ENCODE assay signal across 9 cellular contexts in genomic region chr2:238230699-238231098, GRCh38. TPM values are rescaled to one million over a fixed set of nuclear protein-coding genes. Genes with fewer than 3 reads are reported as not detected.
DNase-seq lines count a peak whose midpoint lies in the region; FAIRE-seq and TF ChIP-seq lines count a peak whose summit lies in the region.
"Had no signal": no experiment of that assay in that cellular context is flagged by ENCODE, and none has a peak within 500 bp of the region (broad histone marks: within the 10 kb centered on the region; RNA-seq: fewer than 3 reads in every experiment).

No MANE protein-coding gene starts in this region.

- H2BK5ac ChIP-seq in H1 (ENCODE audit: low read depth, low read length), result no peak overlapping the region

- H3K9ac ChIP-seq in BLaER1, result peak overlapping the region; percentile 83
- no peak overlapping the region for H3K9ac ChIP-seq in H1 (replicated peaks in 1 of 4; ENCODE audit: extremely low read depth in 1 of 4, low read depth in 3 of 4, low read length in 3 of 4)

- whole genome bisulfite sequencing in H1 (ENCODE audit: extremely low coverage in 1 of 2, insufficient coverage in 1 of 2, insufficient read length in 1 of 2, insufficient replicate concordance in 2 of 2, low coverage in 1 of 2, low lambda C conversion rate in 2 of 2, missing lambda C conversion rate in 1 of 2), 2 experiments, result 64% methylated on average over 5 of the region's 5 CpGs; no CpG with 5 or more reads in 1 of the 2 experiments

- intact Hi-C loops in posterior cingulate gyrus (cut with DNase I), result no loop called here

- H3K4me1 Mint-ChIP-seq in IgD-negative memory B cell, result peaks cover 5 to 13% (median 7%) of the 10 kb centered on the region in 3 donors
- peaks cover 36% of the 10 kb centered on the region for H3K4me1 Mint-ChIP-seq in neural crest cell

- TF ChIP-seq POLR2A in H1 (IDR thresholded peaks at IDR 0.05; ENCODE audit: control extremely low read depth in 1 of 2, low read depth in 2 of 2, low read length in 2 of 2), result no peak

- no peak for TF ChIP-seq RAD21 in H1 (IDR thresholded peaks at IDR 0.05 in 1 of 2, conservative IDR thresholded peaks at IDR 0.05 in 1 of 2; ENCODE audit: low read depth in 2 of 2, low read length in 2 of 2)

- no peak overlapping the region for H2BK12ac ChIP-seq in H1 (ENCODE audit: low read depth, low read length)

- H2AK5ac ChIP-seq in H1 (ENCODE audit: low read depth, low read length), result no peak overlapping the region

- H2BK120ac ChIP-seq in H1 (replicated peaks; ENCODE audit: low read depth, low read length), result no peak overlapping the region

- peaks cover 11% of the 10 kb centered on the region; the same call in 1 of the 2 replicates for H3K23me2 ChIP-seq in H1 (ENCODE audit: low read depth, low read length)

- POLR2A ChIA-PET in H1 (lab: Charles Lee; ENCODE audit: partially characterized antibody), result interaction anchor here (1.1 to 1.4 kb wide), 2 partner anchors 9 to 12 kb away, joined by 4 to 13 read pairs; partner anchors contain the start of gene HES6

- H4K5ac ChIP-seq in H1 (ENCODE audit: insufficient read length, low read depth, low read length), result no peak overlapping the region

- CTCF ChIA-PET in H1 (lab: Charles Lee; ENCODE audit: partially characterized antibody), result interaction anchor here (1.2 kb wide), 1 partner anchor 24 kb away, joined by 4 read pairs; no protein-coding TSS in a partner anchor

- no peak overlapping the region for H2AFZ ChIP-seq in H1 (ENCODE audit: low read length)

- H3K56ac ChIP-seq in H1 (replicated peaks; ENCODE audit: insufficient read length, low read depth, low read length), result no peak overlapping the region

- H3K4me3 Mint-ChIP-seq in IgD-negative memory B cell (peak overlapping the region in 3 of 4 donors; percentile 46 to 94 (median 87)), neural crest cell (peak overlapping the region; percentile 51)

- H3K4me1 ChIP-seq in BLaER1, result peaks cover 49% of the 10 kb centered on the region
- H3K4me1 ChIP-seq in H1 (replicated peaks in 1 of 4; ENCODE audit: control insufficient read depth in 3 of 4, insufficient read depth in 4 of 4, low read length in 3 of 4), result peaks cover 0 to 7% (median 5%) of the 10 kb centered on the region in 4 experiments; a peak in 5 of 7 replicates

- peaks cover 32% of the 10 kb centered on the region for H3K36me3 ChIP-seq in BLaER1
- H3K36me3 ChIP-seq in H1 (ENCODE audit: control insufficient read depth in 2 of 4, insufficient read depth in 4 of 4, low read length in 3 of 4), result no peaks in the 10 kb centered on the region

- no peak overlapping the region for H2BK20ac ChIP-seq in H1 (ENCODE audit: low read length)

- no peak overlapping the region for H2BK15ac ChIP-seq in H1 (ENCODE audit: low read length)

- no peaks in the 10 kb centered on the region for H3K9me3 ChIP-seq in BLaER1
- H3K9me3 ChIP-seq in H1 (ENCODE audit: insufficient read depth in 2 of 2, low read depth in 1 of 2, low read length in 1 of 2), result no peaks in the 10 kb centered on the region

- TF ChIP-seq CTCF in H1 (IDR thresholded peaks at IDR 0.05; ENCODE audit: control extremely low read depth in 1 of 3, insufficient read depth in 1 of 3, low read depth in 1 of 3, low read length in 3 of 3), result no peak
- no peak for TF ChIP-seq CTCF in neural crest cell (conservative IDR thresholded peaks at IDR 0.05)

- no peak overlapping the region for H4K8ac ChIP-seq in H1 (ENCODE audit: extremely low read depth, insufficient read depth, low read length)

- H3K79me2 ChIP-seq in H1 (ENCODE audit: control insufficient read depth in 1 of 2, insufficient read depth in 2 of 2, low read length in 2 of 2), result no peaks in the 10 kb centered on the region

- H3K4me3 ChIP-seq in BLaER1 (peak overlapping the region; percentile 79), H1 (ENCODE audit: extremely low read depth in 1 of 4, insufficient read depth in 2 of 4, low read depth in 3 of 4, low read length in 4 of 4) (peak overlapping the region; percentile 47 to 71 (median 54); a peak in 7 of 8 replicates)

- no peak overlapping the region for H3K18ac ChIP-seq in H1 (ENCODE audit: extremely low read depth, low read length)

- H4K91ac ChIP-seq in H1 (replicated peaks; ENCODE audit: insufficient read length, low read length), result no peak overlapping the region

- H3K4me2 ChIP-seq in BLaER1 (peak overlapping the region; percentile 94), H1 (ENCODE audit: insufficient read depth in 1 of 2, low read depth in 2 of 2, low read length in 2 of 2) (peak overlapping the region; percentile 89 to 99)

- 0 out of 2 replicates have a peak, but pooled peaks cover 9% of the 10 kb centered on the region for H4K20me1 ChIP-seq in BLaER1
- H4K20me1 ChIP-seq in H1 (replicated peaks in 1 of 2; ENCODE audit: control insufficient read depth in 1 of 2, insufficient read depth in 2 of 2, low read length in 2 of 2), result peaks cover 0 to 2% of the 10 kb centered on the region in 2 experiments

- H3K36me3 Mint-ChIP-seq in IgD-negative memory B cell, result peaks cover 6% of the 10 kb centered on the region
- peaks cover 5% of the 10 kb centered on the region for H3K36me3 Mint-ChIP-seq in neural crest cell (ENCODE audit: low read depth)

- H3K9me3 Mint-ChIP-seq in IgD-negative memory B cell (no peaks in the 10 kb centered on the region), neural crest cell (peaks cover 6% of the 10 kb centered on the region)

- no peak for DNase-seq in H1 (ENCODE audit: low read depth in 1 of 2, low spot score in 2 of 2)
- no peak for DNase-seq in neural crest cell (ENCODE audit: low read depth, low spot score)
- DNase-seq in posterior cingulate gyrus, result no peak
- no peak for DNase-seq in SHP77 (lab: John Stamatoyannopoulos, UW)
- no peak for DNase-seq in medulla oblongata (ENCODE audit: extremely low spot score)
- no peak for DNase-seq in Kasumi-1 (lab: John Stamatoyannopoulos, UW)
- DNase-seq: NCI-H446 treated with DMSO at 0.1 percent for 48 hours had no signal

- H3K27ac ChIP-seq in BLaER1 (peak overlapping the region; percentile 80), H1 (ENCODE audit: low read depth, low read length) (no peak overlapping the region)

- H3K79me1 ChIP-seq in H1 (ENCODE audit: low read depth, low read length), result no peaks in the 10 kb centered on the region

- H3K27ac Mint-ChIP-seq in IgD-negative memory B cell, result no peak overlapping the region
- H3K27ac Mint-ChIP-seq in neural crest cell (ENCODE audit: unreplicated experiment), result no peak overlapping the region

- peaks cover 10% of the 10 kb centered on the region for H3K27me3 Mint-ChIP-seq in IgD-negative memory B cell
- H3K27me3 Mint-ChIP-seq in neural crest cell (ENCODE audit: low read depth), result peaks cover 9% of the 10 kb centered on the region

- no peak for FAIRE-seq in H1 (lab: Jason Lieb, UNC)

- no peak for TF ChIP-seq EP300 in H1 (IDR thresholded peaks at IDR 0.05; ENCODE audit: borderline replicate concordance in 1 of 2, low read depth in 2 of 2, low read length in 2 of 2)

- no peak overlapping the region for H3K4ac ChIP-seq in H1 (replicated peaks; ENCODE audit: insufficient read length, low read depth, low read length)

- no peak overlapping the region for H3K14ac ChIP-seq in H1 (ENCODE audit: insufficient read length)

- H3K23ac ChIP-seq in H1 (ENCODE audit: insufficient read length), result no peak overlapping the region

- H3K27me3 ChIP-seq in BLaER1, result no peaks in the 10 kb centered on the region
- H3K27me3 ChIP-seq in H1 (replicated peaks in 1 of 4; ENCODE audit: control insufficient read depth in 3 of 4, extremely low read depth in 1 of 4, insufficient read depth in 3 of 4, low read length in 3 of 4), result peaks cover 6 to 32% (median 24%) of the 10 kb centered on the region in 4 experiments

RNA-seq across cellular contexts. Expression of gene HES6, which starts 9.1 kb away (rescaled TPM):
- polyA plus RNA-seq in IgD-negative memory B cell (3.3 TPM), H1 (2011; rRNA removed) (32.6 and 58.9 TPM in 2 replicates)
- 35.2 and 36.3 TPM in 2 replicates for total RNA-seq in H1 (2021; fragmentation: NEBNext Ultra II Directional; extraction: Animal tissue kit (Norgen Biotek cat#: 25700))
- polyA plus RNA-seq in H1 (2011; cell fraction: cytosol; rRNA removed), result 46.1 TPM
- 114 TPM for polyA plus RNA-seq in H1 (2011; cell fraction: nucleus; rRNA removed)
- polyA plus RNA-seq in H1 (2012, experiment 1 of 2), result 23.0 to 32.3 TPM (median 28.2 TPM) in 4 replicates
- polyA plus RNA-seq in H1 (2012, experiment 2 of 2), result 22.4 TPM
- polyA plus RNA-seq in H1 (2013, experiment 1 of 2), result 34.8 TPM
- 33.0 TPM for polyA plus RNA-seq in H1 (2013, experiment 2 of 2)
- 2.3 and 2.4 TPM in 2 replicates for polyA minus RNA-seq in H1 (2011; rRNA and poly(A)+ RNA removed)
- polyA minus RNA-seq in H1 (2011; cell fraction: cytosol; rRNA and poly(A)+ RNA removed), result 13.8 TPM
- 35.0 TPM for polyA minus RNA-seq in H1 (2011; cell fraction: nucleus; rRNA and poly(A)+ RNA removed)
- total RNA-seq in neural crest cell, result 143 and 152 TPM in 2 replicates

RNA-seq across cellular contexts. Expression of gene ILKAP, which starts 27.2 kb away (rescaled TPM):
- polyA plus RNA-seq in IgD-negative memory B cell, result 50.2 TPM
- total RNA-seq in H1 (2021; fragmentation: NEBNext Ultra II Directional; extraction: Animal tissue kit (Norgen Biotek cat#: 25700)), result 30.4 and 33.8 TPM in 2 replicates
- 23.5 and 29.4 TPM in 2 replicates for polyA plus RNA-seq in H1 (2011; rRNA removed)
- polyA plus RNA-seq in H1 (2011; cell fraction: cytosol; rRNA removed), result 35.7 TPM
- 41.3 TPM for polyA plus RNA-seq in H1 (2011; cell fraction: nucleus; rRNA removed)
- 23.2 to 32.3 TPM (median 29.4 TPM) in 4 replicates for polyA plus RNA-seq in H1 (2012, experiment 1 of 2)
- 29.2 TPM for polyA plus RNA-seq in H1 (2012, experiment 2 of 2)
- polyA plus RNA-seq in H1 (2013, experiment 1 of 2), result 23.9 TPM
- 24.4 TPM for polyA plus RNA-seq in H1 (2013, experiment 2 of 2)
- polyA minus RNA-seq in H1 (2011; rRNA and poly(A)+ RNA removed), result 23.3 and 23.4 TPM in 2 replicates
- 7.9 TPM for polyA minus RNA-seq in H1 (2011; cell fraction: cytosol; rRNA and poly(A)+ RNA removed)
- polyA minus RNA-seq in H1 (2011; cell fraction: nucleus; rRNA and poly(A)+ RNA removed), result 37.9 TPM
- 63.2 and 65.8 TPM in 2 replicates for total RNA-seq in neural crest cell

RNA-seq across cellular contexts. Expression of gene PER2, which starts 57.7 kb away (rescaled TPM):
- polyA plus RNA-seq in IgD-negative memory B cell (9.4 TPM), H1 (2011; rRNA removed) (0.91 and 0.99 TPM in 2 replicates)
- 5.5 TPM in 2 replicates for total RNA-seq in H1 (2021; fragmentation: NEBNext Ultra II Directional; extraction: Animal tissue kit (Norgen Biotek cat#: 25700))
- 0.78 TPM for polyA plus RNA-seq in H1 (2011; cell fraction: cytosol; rRNA removed)
- 2.3 TPM for polyA plus RNA-seq in H1 (2011; cell fraction: nucleus; rRNA removed)
- 2.0 to 2.9 TPM (median 2.3 TPM) in 4 replicates for polyA plus RNA-seq in H1 (2012, experiment 1 of 2)
- polyA plus RNA-seq in H1 (2012, experiment 2 of 2), result 0.73 TPM
- 1.5 TPM for polyA plus RNA-seq in H1 (2013, experiment 1 of 2)
- polyA plus RNA-seq in H1 (2013, experiment 2 of 2), result 1.6 TPM
- polyA minus RNA-seq in H1 (2011; rRNA and poly(A)+ RNA removed), result 4.9 and 7.3 TPM in 2 replicates
- polyA minus RNA-seq in H1 (2011; cell fraction: cytosol; rRNA and poly(A)+ RNA removed), result 3.7 TPM
- polyA minus RNA-seq in H1 (2011; cell fraction: nucleus; rRNA and poly(A)+ RNA removed), result 7.2 TPM
- 8.6 TPM in 2 replicates for total RNA-seq in neural crest cell
